In the genomic region with DNA sequence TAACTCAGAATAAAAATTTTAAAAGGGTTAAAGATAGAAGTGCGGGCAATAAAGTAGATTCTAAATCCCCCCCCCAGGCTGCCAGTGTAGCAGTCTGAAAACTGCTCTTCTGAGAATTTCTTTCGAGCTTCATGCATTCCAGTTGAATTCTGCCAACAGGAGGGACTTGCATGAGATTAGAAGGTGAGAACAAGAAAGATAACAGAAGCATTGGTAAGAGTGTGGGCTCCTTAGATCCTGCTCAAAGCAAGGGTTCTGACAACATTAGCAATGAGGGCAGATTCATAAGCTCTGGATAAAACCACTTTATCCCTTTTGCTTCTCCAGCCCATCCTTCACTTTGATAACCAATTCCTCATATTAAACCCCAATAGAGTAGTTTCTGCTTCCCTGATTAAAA, we compare ENCODE assay signal across 3 cellular contexts.
"Had no signal": no experiment of that assay in that cellular context is flagged by ENCODE, and none has a peak within 500 bp of the region (broad histone marks: within the 10 kb centered on the region; RNA-seq: fewer than 3 reads in every experiment).

No MANE protein-coding gene starts in this region.

- H3K4me3 ChIP-seq: GM12878 had no signal

- DNase-seq: GDM1, GF-D8 had no signal

- ATAC-seq: GM12878 had no signal
